In the genomic region with DNA sequence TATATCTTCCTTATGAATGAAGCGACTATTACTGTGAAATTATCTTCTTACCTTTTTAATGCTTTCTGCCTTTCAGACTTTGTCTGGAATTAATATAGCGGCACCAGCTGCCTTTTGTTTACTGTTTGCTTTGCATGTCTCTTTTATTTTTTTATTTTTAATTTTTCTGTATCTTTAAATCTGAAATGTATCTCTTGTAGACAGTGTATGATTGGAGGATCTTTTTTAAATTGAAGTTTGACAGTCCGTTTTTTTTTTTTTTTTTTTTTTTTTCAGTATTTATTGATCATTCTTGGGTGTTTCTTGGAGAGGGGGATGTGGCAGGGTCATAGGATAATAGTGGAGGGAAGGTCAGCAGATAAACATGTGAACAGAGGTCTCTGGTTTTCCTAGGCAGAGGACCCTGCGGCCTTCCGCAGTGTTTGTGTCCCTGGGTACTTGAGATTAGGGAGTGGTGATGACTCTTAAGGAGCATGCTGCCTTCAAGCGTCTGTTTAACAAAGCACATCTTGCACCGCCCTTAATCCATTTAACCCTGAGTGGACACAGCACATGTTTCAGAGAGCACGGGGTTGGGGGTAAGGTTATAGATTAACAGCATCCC, we compare ENCODE assay signal across 1 cellular context.
TF ChIP-seq lines count a peak whose summit lies in the region.
"Not testable (repeated sequence)": the region's sequence is repeated elsewhere in the genome, so short reads cannot be mapped to it uniquely, and the experiment has no call there.

No MANE protein-coding gene starts in this region.

TF ChIP-seq in K562, 482 proteins besides CTCF, POLR2A, EP300 and RAD21 (continued from another document and continues in another):
- TF ChIP-seq, protein P1, sequence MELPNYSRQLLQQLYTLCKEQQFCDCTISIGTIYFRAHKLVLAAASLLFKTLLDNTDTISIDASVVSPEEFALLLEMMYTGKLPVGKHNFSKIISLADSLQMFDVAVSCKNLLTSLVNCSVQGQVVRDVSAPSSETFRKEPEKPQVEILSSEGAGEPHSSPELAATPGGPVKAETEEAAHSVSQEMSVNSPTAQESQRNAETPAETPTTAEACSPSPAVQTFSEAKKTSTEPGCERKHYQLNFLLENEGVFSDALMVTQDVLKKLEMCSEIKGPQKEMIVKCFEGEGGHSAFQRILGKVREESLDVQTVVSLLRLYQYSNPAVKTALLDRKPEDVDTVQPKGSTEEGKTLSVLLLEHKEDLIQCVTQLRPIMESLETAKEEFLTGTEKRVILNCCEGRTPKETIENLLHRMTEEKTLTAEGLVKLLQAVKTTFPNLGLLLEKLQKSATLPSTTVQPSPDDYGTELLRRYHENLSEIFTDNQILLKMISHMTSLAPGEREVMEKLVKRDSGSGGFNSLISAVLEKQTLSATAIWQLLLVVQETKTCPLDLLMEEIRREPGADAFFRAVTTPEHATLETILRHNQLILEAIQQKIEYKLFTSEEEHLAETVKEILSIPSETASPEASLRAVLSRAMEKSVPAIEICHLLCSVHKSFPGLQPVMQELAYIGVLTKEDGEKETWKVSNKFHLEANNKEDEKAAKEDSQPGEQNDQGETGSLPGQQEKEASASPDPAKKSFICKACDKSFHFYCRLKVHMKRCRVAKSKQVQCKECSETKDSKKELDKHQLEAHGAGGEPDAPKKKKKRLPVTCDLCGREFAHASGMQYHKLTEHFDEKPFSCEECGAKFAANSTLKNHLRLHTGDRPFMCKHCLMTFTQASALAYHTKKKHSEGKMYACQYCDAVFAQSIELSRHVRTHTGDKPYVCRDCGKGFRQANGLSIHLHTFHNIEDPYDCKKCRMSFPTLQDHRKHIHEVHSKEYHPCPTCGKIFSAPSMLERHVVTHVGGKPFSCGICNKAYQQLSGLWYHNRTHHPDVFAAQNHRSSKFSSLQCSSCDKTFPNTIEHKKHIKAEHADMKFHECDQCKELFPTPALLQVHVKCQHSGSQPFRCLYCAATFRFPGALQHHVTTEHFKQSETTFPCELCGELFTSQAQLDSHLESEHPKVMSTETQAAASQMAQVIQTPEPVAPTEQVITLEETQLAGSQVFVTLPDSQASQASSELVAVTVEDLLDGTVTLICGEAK (IDR thresholded peaks at IDR 0.05): peak; percentile 63
- TF ChIP-seq, protein P1 (CRISPR knock-in tag; IDR thresholded peaks at IDR 0.05): not testable (repeated sequence)
- TF ChIP-seq L3MBTL2 (IDR thresholded peaks at IDR 0.05) (peak; percentile 32; the same call in 1 of the 2 replicates), TRIM24 (IDR thresholded peaks at IDR 0.05) (peak in 1 of 2 experiments; percentile 30; a peak in 1 of 4 replicates), BRD9 (IDR thresholded peaks at IDR 0.05; ENCODE audit: low read depth, partially characterized antibody) (peak; percentile 45), NBN (IDR thresholded peaks at IDR 0.05; ENCODE audit: low read depth) (0 out of 2 replicates have a peak, but pooled peaks have one; percentile 32), ARID2 (IDR thresholded peaks at IDR 0.05) (0 out of 2 replicates have a peak, but pooled peaks have one; percentile 19), HDGF (IDR thresholded peaks at IDR 0.05) (0 out of 2 replicates have a peak, but pooled peaks have one; percentile 31), FOXK2 (conservative IDR thresholded peaks at IDR 0.05 in 1 of 2, IDR thresholded peaks at IDR 0.05 in 1 of 2; ENCODE audit: low read depth in 2 of 2) (0 out of 4 replicates have a peak, but pooled peaks of 1 of the 2 experiments have one; percentile 23), SMARCE1 (IDR thresholded peaks at IDR 0.05) (0 out of 2 replicates have a peak, but pooled peaks have one; percentile 43), DPF2 (IDR thresholded peaks at IDR 0.05) (peak; percentile 66), SMARCA4 (IDR thresholded peaks at IDR 0.05) (peak; percentile 51; the same call in 1 of the 2 replicates), ARID1B (IDR thresholded peaks at IDR 0.05) (peak; percentile 68), TAL1 (IDR thresholded peaks at IDR 0.05) (peak; percentile 53; the same call in 1 of the 2 replicates)
- TF ChIP-seq, protein P2, sequence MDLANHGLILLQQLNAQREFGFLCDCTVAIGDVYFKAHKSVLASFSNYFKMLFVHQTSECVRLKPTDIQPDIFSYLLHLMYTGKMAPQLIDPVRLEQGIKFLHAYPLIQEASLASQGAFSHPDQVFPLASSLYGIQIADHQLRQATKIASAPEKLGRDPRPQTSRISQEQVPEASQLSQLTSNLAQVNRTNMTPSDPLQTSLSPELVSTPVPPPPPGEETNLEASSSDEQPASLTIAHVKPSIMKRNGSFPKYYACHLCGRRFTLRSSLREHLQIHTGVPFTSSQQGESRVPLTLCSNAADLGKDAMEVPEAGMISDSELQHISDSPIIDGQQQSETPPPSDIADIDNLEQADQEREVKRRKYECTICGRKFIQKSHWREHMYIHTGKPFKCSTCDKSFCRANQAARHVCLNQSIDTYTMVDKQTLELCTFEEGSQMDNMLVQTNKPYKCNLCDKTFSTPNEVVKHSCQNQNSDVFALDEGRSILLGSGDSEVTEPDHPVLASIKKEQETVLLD (IDR thresholded peaks at IDR 0.05): peak; percentile 25; the same call in 1 of the 2 replicates
- TF ChIP-seq, protein P3, sequence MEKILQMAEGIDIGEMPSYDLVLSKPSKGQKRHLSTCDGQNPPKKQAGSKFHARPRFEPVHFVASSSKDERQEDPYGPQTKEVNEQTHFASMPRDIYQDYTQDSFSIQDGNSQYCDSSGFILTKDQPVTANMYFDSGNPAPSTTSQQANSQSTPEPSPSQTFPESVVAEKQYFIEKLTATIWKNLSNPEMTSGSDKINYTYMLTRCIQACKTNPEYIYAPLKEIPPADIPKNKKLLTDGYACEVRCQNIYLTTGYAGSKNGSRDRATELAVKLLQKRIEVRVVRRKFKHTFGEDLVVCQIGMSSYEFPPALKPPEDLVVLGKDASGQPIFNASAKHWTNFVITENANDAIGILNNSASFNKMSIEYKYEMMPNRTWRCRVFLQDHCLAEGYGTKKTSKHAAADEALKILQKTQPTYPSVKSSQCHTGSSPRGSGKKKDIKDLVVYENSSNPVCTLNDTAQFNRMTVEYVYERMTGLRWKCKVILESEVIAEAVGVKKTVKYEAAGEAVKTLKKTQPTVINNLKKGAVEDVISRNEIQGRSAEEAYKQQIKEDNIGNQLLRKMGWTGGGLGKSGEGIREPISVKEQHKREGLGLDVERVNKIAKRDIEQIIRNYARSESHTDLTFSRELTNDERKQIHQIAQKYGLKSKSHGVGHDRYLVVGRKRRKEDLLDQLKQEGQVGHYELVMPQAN (IDR thresholded peaks at IDR 0.05; ENCODE audit: borderline replicate concordance): peak; percentile 35; the same call in 1 of the 2 replicates
- TF ChIP-seq, protein P4, sequence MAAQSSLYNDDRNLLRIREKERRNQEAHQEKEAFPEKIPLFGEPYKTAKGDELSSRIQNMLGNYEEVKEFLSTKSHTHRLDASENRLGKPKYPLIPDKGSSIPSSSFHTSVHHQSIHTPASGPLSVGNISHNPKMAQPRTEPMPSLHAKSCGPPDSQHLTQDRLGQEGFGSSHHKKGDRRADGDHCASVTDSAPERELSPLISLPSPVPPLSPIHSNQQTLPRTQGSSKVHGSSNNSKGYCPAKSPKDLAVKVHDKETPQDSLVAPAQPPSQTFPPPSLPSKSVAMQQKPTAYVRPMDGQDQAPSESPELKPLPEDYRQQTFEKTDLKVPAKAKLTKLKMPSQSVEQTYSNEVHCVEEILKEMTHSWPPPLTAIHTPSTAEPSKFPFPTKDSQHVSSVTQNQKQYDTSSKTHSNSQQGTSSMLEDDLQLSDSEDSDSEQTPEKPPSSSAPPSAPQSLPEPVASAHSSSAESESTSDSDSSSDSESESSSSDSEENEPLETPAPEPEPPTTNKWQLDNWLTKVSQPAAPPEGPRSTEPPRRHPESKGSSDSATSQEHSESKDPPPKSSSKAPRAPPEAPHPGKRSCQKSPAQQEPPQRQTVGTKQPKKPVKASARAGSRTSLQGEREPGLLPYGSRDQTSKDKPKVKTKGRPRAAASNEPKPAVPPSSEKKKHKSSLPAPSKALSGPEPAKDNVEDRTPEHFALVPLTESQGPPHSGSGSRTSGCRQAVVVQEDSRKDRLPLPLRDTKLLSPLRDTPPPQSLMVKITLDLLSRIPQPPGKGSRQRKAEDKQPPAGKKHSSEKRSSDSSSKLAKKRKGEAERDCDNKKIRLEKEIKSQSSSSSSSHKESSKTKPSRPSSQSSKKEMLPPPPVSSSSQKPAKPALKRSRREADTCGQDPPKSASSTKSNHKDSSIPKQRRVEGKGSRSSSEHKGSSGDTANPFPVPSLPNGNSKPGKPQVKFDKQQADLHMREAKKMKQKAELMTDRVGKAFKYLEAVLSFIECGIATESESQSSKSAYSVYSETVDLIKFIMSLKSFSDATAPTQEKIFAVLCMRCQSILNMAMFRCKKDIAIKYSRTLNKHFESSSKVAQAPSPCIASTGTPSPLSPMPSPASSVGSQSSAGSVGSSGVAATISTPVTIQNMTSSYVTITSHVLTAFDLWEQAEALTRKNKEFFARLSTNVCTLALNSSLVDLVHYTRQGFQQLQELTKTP (IDR thresholded peaks at IDR 0.05; ENCODE audit: low read depth in 1 of 2, partially characterized antibody in 2 of 2): peak in 1 of 2 experiments; percentile 9
